2 cellular contexts compared by ENCODE assay signal in genomic region chr22:25403284-25403606, GRCh38.
TF ChIP-seq lines count a peak whose summit lies in the region.

No MANE protein-coding gene starts in this region.

TF ChIP-seq in SK-N-SH, 30 proteins besides CTCF, POLR2A, EP300 and RAD21 (continued from another document):
- no peak for TF ChIP-seq PBX3 (IDR thresholded peaks at IDR 0.05)
- TF ChIP-seq RFX5 (IDR thresholded peaks at IDR 0.05; ENCODE audit: low read length): no peak
- TF ChIP-seq FOXJ3 (CRISPR knock-in tag; IDR thresholded peaks at IDR 0.05): no peak
- TF ChIP-seq CHD2 (IDR thresholded peaks at IDR 0.05; ENCODE audit: low read length, partially characterized antibody): no peak
- TF ChIP-seq POLR2AphosphoS5 (IDR thresholded peaks at IDR 0.05; ENCODE audit: low read depth, low read length): no peak
- no peak for TF ChIP-seq SIN3A (IDR thresholded peaks at IDR 0.05; ENCODE audit: borderline replicate concordance, low read depth, low read length)
- TF ChIP-seq, protein P1, sequence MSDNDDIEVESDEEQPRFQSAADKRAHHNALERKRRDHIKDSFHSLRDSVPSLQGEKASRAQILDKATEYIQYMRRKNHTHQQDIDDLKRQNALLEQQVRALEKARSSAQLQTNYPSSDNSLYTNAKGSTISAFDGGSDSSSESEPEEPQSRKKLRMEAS (IDR thresholded peaks at IDR 0.05; ENCODE audit: low read depth): no peak
- TF ChIP-seq FOSL2 (IDR thresholded peaks at IDR 0.05; ENCODE audit: borderline replicate concordance, low read depth): no peak
- TF ChIP-seq, protein P2, sequence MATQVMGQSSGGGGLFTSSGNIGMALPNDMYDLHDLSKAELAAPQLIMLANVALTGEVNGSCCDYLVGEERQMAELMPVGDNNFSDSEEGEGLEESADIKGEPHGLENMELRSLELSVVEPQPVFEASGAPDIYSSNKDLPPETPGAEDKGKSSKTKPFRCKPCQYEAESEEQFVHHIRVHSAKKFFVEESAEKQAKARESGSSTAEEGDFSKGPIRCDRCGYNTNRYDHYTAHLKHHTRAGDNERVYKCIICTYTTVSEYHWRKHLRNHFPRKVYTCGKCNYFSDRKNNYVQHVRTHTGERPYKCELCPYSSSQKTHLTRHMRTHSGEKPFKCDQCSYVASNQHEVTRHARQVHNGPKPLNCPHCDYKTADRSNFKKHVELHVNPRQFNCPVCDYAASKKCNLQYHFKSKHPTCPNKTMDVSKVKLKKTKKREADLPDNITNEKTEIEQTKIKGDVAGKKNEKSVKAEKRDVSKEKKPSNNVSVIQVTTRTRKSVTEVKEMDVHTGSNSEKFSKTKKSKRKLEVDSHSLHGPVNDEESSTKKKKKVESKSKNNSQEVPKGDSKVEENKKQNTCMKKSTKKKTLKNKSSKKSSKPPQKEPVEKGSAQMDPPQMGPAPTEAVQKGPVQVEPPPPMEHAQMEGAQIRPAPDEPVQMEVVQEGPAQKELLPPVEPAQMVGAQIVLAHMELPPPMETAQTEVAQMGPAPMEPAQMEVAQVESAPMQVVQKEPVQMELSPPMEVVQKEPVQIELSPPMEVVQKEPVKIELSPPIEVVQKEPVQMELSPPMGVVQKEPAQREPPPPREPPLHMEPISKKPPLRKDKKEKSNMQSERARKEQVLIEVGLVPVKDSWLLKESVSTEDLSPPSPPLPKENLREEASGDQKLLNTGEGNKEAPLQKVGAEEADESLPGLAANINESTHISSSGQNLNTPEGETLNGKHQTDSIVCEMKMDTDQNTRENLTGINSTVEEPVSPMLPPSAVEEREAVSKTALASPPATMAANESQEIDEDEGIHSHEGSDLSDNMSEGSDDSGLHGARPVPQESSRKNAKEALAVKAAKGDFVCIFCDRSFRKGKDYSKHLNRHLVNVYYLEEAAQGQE (IDR thresholded peaks at IDR 0.05; ENCODE audit: low read depth, low read length): no peak

TF ChIP-seq in SK-N-SH treated with all-trans-retinoic acid at 6 μM for 48 hours, 23 proteins besides CTCF, POLR2A, EP300 and RAD21 (continued from another document):
- TF ChIP-seq CSRNP3 (CRISPR knock-in tag; IDR thresholded peaks at IDR 0.05): no peak
